Comparison of ENCODE assay signal across 14 cellular contexts in the genomic region with DNA sequence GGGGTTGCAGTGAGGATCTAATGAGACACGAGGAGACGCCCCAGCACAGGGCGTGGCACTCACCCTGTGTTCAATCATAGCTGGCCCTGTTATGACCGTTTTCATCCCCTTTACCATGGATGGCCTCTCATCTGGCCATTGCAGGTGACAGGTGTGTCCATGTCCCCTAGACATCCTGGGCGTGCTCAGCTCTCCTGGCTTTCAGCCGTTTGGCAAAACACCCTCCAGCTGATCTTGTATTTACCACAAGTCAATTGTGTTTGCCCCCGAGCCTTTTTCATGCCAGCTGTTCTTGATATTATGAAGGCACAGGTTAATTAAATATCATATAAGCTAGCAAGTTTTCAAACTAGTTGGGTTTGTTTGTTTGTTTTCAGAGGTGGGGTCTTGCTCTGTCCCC.
A peak's percentile ranks its signal among the peaks of the same experiment; 100 is the strongest.
DNase-seq lines count a peak whose midpoint lies in the region; ATAC-seq and TF ChIP-seq lines count a peak whose summit lies in the region.
"Had no signal": no experiment of that assay in that cellular context is flagged by ENCODE, and none has a peak within 500 bp of the region (broad histone marks: within the 10 kb centered on the region; RNA-seq: fewer than 3 reads in every experiment).

No MANE protein-coding gene starts in this region.

- H3K4ac ChIP-seq in neuronal stem cell (ENCODE audit: low read length): no peak overlapping the region

- H3K4me1 ChIP-seq in RWPE2 (ENCODE audit: insufficient read depth, poor library complexity, severe bottlenecking): peaks cover 29% of the 10 kb centered on the region
- H3K4me1 ChIP-seq in lower lobe of right lung: peaks cover 44% of the 10 kb centered on the region
- peaks cover 25 to 33% (median 31%) of the 10 kb centered on the region in 4 donors for H3K4me1 ChIP-seq in upper lobe of left lung
- H3K4me1 ChIP-seq in neuronal stem cell (ENCODE audit: control insufficient read depth in 2 of 2, insufficient read depth in 1 of 2, low read depth in 1 of 2, low read length in 2 of 2): peaks cover 2 to 8% of the 10 kb centered on the region in 2 donors

- H3K18ac ChIP-seq in neuronal stem cell (ENCODE audit: low read length): no peak overlapping the region

- H3K4me2 ChIP-seq in neuronal stem cell (ENCODE audit: insufficient read depth, low read length, poor library complexity, severe bottlenecking): no peak overlapping the region

- H3K9me3 ChIP-seq in RWPE2 (ENCODE audit: severe bottlenecking) (no peaks in the 10 kb centered on the region), lower lobe of right lung (no peaks in the 10 kb centered on the region), upper lobe of left lung (no peaks in the 10 kb centered on the region), neuronal stem cell (replicated peaks in 1 of 2; ENCODE audit: control insufficient read depth in 2 of 2, insufficient read depth in 1 of 2, low read depth in 1 of 2, low read length in 2 of 2) (no peaks in the 10 kb centered on the region)
- H3K9me3 ChIP-seq: heart left ventricle had no signal

- no peak overlapping the region for H2BK120ac ChIP-seq in neuronal stem cell (ENCODE audit: low read depth, low read length)

- WGBS in upper lobe of left lung, 2 donors: 78 to 83% methylated on average over 7 of the region's 7 CpGs
- no CpG with 5 or more reads among the region's 7 CpGs for WGBS in neuronal stem cell (ENCODE audit: extremely low coverage in 2 of 2, insufficient read length in 2 of 2, insufficient replicate concordance in 1 of 2), 2 donors

- no peak overlapping the region for H2AK5ac ChIP-seq in neuronal stem cell (ENCODE audit: low read depth, low read length)

- H3K27me3 ChIP-seq in RWPE2 (ENCODE audit: insufficient read depth, poor library complexity, severe bottlenecking) (no peaks in the 10 kb centered on the region), lower lobe of right lung (ENCODE audit: low read depth) (peaks cover 36% of the 10 kb centered on the region), upper lobe of left lung (peaks cover 0 to 31% (median 9%) of the 10 kb centered on the region in 4 donors), neuronal stem cell (ENCODE audit: control insufficient read depth in 3 of 3, insufficient read depth in 3 of 3, low read depth in 1 of 3, low read length in 3 of 3) (peaks cover 0 to 24% (median 10%) of the 10 kb centered on the region in 3 experiments)

- TF ChIP-seq CTCF in RWPE2 (IDR thresholded peaks at IDR 0.05; ENCODE audit: poor library complexity, severe bottlenecking) (no peak), lower lobe of right lung (IDR thresholded peaks at IDR 0.05) (no peak), upper lobe of left lung (IDR thresholded peaks at IDR 0.05) (no peak)

- no peak overlapping the region for H4K91ac ChIP-seq in neuronal stem cell (ENCODE audit: low read depth, low read length, poor library complexity)

- no peak for TF ChIP-seq POLR2A in upper lobe of left lung (IDR thresholded peaks at IDR 0.05)

- no peak overlapping the region for H2BK12ac ChIP-seq in neuronal stem cell (ENCODE audit: low read length)

- no peak overlapping the region for H4K8ac ChIP-seq in neuronal stem cell (ENCODE audit: low read depth, low read length)

- H3K79me1 ChIP-seq in neuronal stem cell (ENCODE audit: low read depth, low read length): no peaks in the 10 kb centered on the region

- no peak overlapping the region for H2BK5ac ChIP-seq in neuronal stem cell (ENCODE audit: low read length)

- no peak overlapping the region for H2AFZ ChIP-seq in neuronal stem cell (ENCODE audit: low read length)

- H3K4me3 ChIP-seq in RWPE2 (ENCODE audit: severe bottlenecking): no peak overlapping the region
- no peak overlapping the region for H3K4me3 ChIP-seq in lower lobe of right lung
- no peak overlapping the region for H3K4me3 ChIP-seq in upper lobe of left lung
- no peak overlapping the region for H3K4me3 ChIP-seq in neuronal stem cell (ENCODE audit: low read length in 2 of 2)

- no peak overlapping the region for H3K9ac ChIP-seq in neuronal stem cell (ENCODE audit: low read depth, low read length, poor library complexity)

- peak; percentile 33 for DNase-seq in activated CD8-positive, alpha-beta memory T cell treated with anti-CD3 and anti-CD28 coated beads, Interleukin-2, amount 50 U/mL, for 48 hours
- DNase-seq in activated CD8-positive, alpha-beta memory T cell treated with anti-CD3 and anti-CD28 coated beads, Interleukin-2, amount 50 U/mL, for 4 hours: no peak
- DNase-seq in RWPE2 (ENCODE audit: low spot score) (no peak), lower lobe of right lung (no peak), upper lobe of left lung (no peak), neuronal stem cell (ENCODE audit: low spot score) (no peak)
- DNase-seq: activated CD4-positive, CD25-positive, alpha-beta regulatory T cell treated with anti-CD3 and anti-CD28 coated beads, Interleukin-2, amount 50 U/mL, for 72 hours; kidney; NCI-H1105 treated with DMSO at 0.1 percent for 48 hours; NCI-H446 treated with DMSO at 0.1 percent for 48 hours; stimulated activated CD4-positive, alpha-beta T cell treated with anti-CD3 and anti-CD28 coated beads, Interleukin-4, amount 100 ng/mL, for 1 hour had no signal

- intact Hi-C loops in lower lobe of right lung (cut with DNase I): loop anchor here (5.0 kb wide), 1 partner anchor 391 kb away; no protein-coding TSS in a partner anchor

- ATAC-seq in RWPE2 (ENCODE audit: low read depth): no peak
- ATAC-seq in lower lobe of right lung: no peak
- ATAC-seq in upper lobe of left lung (ENCODE audit: low FRiP score in 2 of 2): no peak
- ATAC-seq in HG03354 (IDR thresholded peaks at IDR 0.05; ENCODE audit: poor library complexity, severe bottlenecking, unreplicated experiment): no peak
- no peak for ATAC-seq in GM19351 (IDR thresholded peaks at IDR 0.05; ENCODE audit: unreplicated experiment)

- TF ChIP-seq EP300 in upper lobe of left lung (IDR thresholded peaks at IDR 0.05): no peak

- H2BK15ac ChIP-seq in neuronal stem cell (ENCODE audit: low read length): no peak overlapping the region

- H3K23ac ChIP-seq in neuronal stem cell (ENCODE audit: low read depth, low read length, poor library complexity): no peak overlapping the region

- H3K27ac ChIP-seq in RWPE2 (ENCODE audit: poor library complexity, severe bottlenecking) (peak overlapping the region; percentile 94), lower lobe of right lung (peak overlapping the region; percentile 31), upper lobe of left lung (peak overlapping the region in 3 of 4 donors; percentile 68 to 79 (median 75)), neuronal stem cell (replicated peaks; ENCODE audit: low read length) (no peak overlapping the region)

- no peak overlapping the region for H3K14ac ChIP-seq in neuronal stem cell (ENCODE audit: low read length)

- H3K36me3 ChIP-seq in RWPE2 (ENCODE audit: low read depth) (no peaks in the 10 kb centered on the region), lower lobe of right lung (no peaks in the 10 kb centered on the region), upper lobe of left lung (no peaks in the 10 kb centered on the region), neuronal stem cell (replicated peaks in 1 of 2; ENCODE audit: control insufficient read depth in 2 of 2, insufficient read depth in 2 of 2, low read length in 2 of 2) (no peaks in the 10 kb centered on the region)
- H3K36me3 ChIP-seq: heart left ventricle had no signal
